Comparison of ENCODE assay signal across 1 cellular context in genomic region chr17:8072727-8073461, GRCh38.
TF ChIP-seq lines count a peak whose summit lies in the region.

No MANE protein-coding gene starts in this region.

TF ChIP-seq in IMR-90, 13 proteins besides CTCF, POLR2A, EP300 and RAD21 (continued from another document):
- no peak for TF ChIP-seq ELK1 (IDR thresholded peaks at IDR 0.05; ENCODE audit: borderline replicate concordance, low read depth, low read length)
- no peak for TF ChIP-seq SMC3 (IDR thresholded peaks at IDR 0.05; ENCODE audit: low read depth, low read length)
- TF ChIP-seq MAZ (IDR thresholded peaks at IDR 0.05; ENCODE audit: borderline replicate concordance, low read depth, low read length): no peak
